In the genomic region with DNA sequence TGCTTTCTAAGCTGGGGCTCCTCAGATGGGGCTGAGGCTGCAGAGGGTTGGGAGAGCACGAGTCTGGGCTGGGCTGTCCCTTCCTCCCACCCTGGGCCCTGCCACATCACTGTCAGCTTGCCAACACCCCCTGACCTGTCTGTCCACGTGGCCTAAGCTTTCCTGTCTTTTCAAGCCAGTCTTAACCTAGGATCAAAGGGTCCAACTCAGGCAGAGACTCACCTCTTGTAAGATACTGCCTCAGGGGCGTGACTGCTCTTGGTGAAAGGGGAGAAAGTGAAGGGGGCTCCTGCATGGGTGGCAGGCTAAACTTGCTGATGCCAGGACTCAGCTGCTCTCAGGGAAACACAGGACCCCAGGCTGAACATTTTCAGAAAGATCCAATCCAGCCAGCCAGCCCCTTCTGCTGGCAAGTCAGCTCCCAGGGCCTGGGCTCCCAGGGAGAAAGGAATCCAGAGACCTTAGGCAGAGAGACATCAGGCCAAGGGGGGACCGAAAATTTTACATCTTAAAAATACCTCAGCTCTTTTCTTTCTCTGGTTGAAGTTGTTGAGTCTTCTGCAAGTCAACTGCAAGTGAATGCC, we compare ENCODE assay signal across 15 cellular contexts.
DNase-seq lines count a peak whose midpoint lies in the region; ATAC-seq and TF ChIP-seq lines count a peak whose summit lies in the region.
"Had no signal": no experiment of that assay in that cellular context is flagged by ENCODE, and none has a peak within 500 bp of the region (broad histone marks: within the 10 kb centered on the region; RNA-seq: fewer than 3 reads in every experiment).

No MANE protein-coding gene starts in this region.

- H4K91ac ChIP-seq in mesenchymal stem cell (ENCODE audit: low read length), result peak overlapping the region; percentile 35

- H3K23ac ChIP-seq in mesenchymal stem cell (ENCODE audit: low read length in 2 of 2), result no peak overlapping the region

- no peak overlapping the region for H3K14ac ChIP-seq in mesenchymal stem cell (ENCODE audit: low read length in 2 of 2)

- H3K9ac ChIP-seq in mesenchymal stem cell (ENCODE audit: low read length), result peak overlapping the region; percentile 54

- H2BK12ac ChIP-seq in mesenchymal stem cell (ENCODE audit: low read length in 2 of 2), result peak overlapping the region; percentile 8 to 22

- H3K4me1 ChIP-seq in mesenchymal stem cell (ENCODE audit: control insufficient read depth, insufficient read depth, low read depth, low read length), result peaks cover 26% of the 10 kb centered on the region
- H3K4me1 ChIP-seq in psoas muscle, result peaks cover 10% of the 10 kb centered on the region

- peak overlapping the region in 1 of 2 experiments; percentile 61 for H3K4ac ChIP-seq in mesenchymal stem cell (ENCODE audit: low read depth in 1 of 2, low read length in 2 of 2)

- peaks cover 0 to 16% of the 10 kb centered on the region in 2 experiments for H3K27me3 ChIP-seq in mesenchymal stem cell (ENCODE audit: control insufficient read depth in 1 of 2, insufficient read depth in 1 of 2, low read length in 2 of 2)
- H3K27me3 ChIP-seq in psoas muscle (ENCODE audit: insufficient read depth in 3 of 3, low read length in 2 of 3), result no peaks in the 10 kb centered on the region
- H3K27me3 ChIP-seq: right atrium auricular region had no signal

- H3K9me3 ChIP-seq in T-helper 17 cell (ENCODE audit: control insufficient read depth, low read length, poor library complexity, severe bottlenecking) (no peaks in the 10 kb centered on the region), mesenchymal stem cell (ENCODE audit: control insufficient read depth, low read length) (no peaks in the 10 kb centered on the region), psoas muscle (no peaks in the 10 kb centered on the region)
- H3K9me3 ChIP-seq: right atrium auricular region had no signal

- no peak for TF ChIP-seq CTCF in psoas muscle (IDR thresholded peaks at IDR 0.05)

- no peaks in the 10 kb centered on the region for H3K27me3 Mint-ChIP-seq in activated CD4-positive, alpha-beta T cell treated with anti-CD3 and anti-CD28 coated beads, Interleukin-2, amount 10 ng/mL, durations not matched to agents 24 days and 14 days
- H3K27me3 Mint-ChIP-seq in activated CD4-positive, alpha-beta T cell treated with anti-CD3 and anti-CD28 coated beads, Interleukin-2, amount 10 ng/mL, durations not matched to agents 7 days and 5 days, result no peaks in the 10 kb centered on the region
- no peaks in the 10 kb centered on the region for H3K27me3 Mint-ChIP-seq in T-helper 17 cell
- peaks cover 32 to 48% of the 10 kb centered on the region in 2 donors for H3K27me3 Mint-ChIP-seq in stimulated activated naive B cell treated with anti-CD40 and anti-IgM and Interleukin-4, amounts not matched to agents 10 μg/mL and 1 μg/mL and 100 μg/mL, for 72 hours

- H3K9me3 Mint-ChIP-seq in activated CD4-positive, alpha-beta T cell treated with anti-CD3 and anti-CD28 coated beads, Interleukin-2, amount 10 ng/mL, durations not matched to agents 24 days and 14 days, result peaks cover 6% of the 10 kb centered on the region
- peaks cover 8% of the 10 kb centered on the region for H3K9me3 Mint-ChIP-seq in activated CD4-positive, alpha-beta T cell treated with anti-CD3 and anti-CD28 coated beads, Interleukin-2, amount 10 ng/mL, durations not matched to agents 7 days and 5 days
- peaks cover 3 to 4% of the 10 kb centered on the region in 2 donors for H3K9me3 Mint-ChIP-seq in stimulated activated naive B cell treated with anti-CD40 and anti-IgM and Interleukin-4, amounts not matched to agents 10 μg/mL and 1 μg/mL and 100 μg/mL, for 72 hours
- H3K9me3 Mint-ChIP-seq: neural crest cell had no signal

- no peak overlapping the region for H2AK5ac ChIP-seq in mesenchymal stem cell (ENCODE audit: low read length, severe bottlenecking)

- H3K4me1 Mint-ChIP-seq in activated CD4-positive, alpha-beta T cell treated with anti-CD3 and anti-CD28 coated beads, Interleukin-2, amount 10 ng/mL, durations not matched to agents 24 days and 14 days, result peaks cover 59% of the 10 kb centered on the region
- H3K4me1 Mint-ChIP-seq in activated CD4-positive, alpha-beta T cell treated with anti-CD3 and anti-CD28 coated beads, Interleukin-2, amount 10 ng/mL, durations not matched to agents 7 days and 5 days, result peaks cover 56% of the 10 kb centered on the region
- peaks cover 54% of the 10 kb centered on the region for H3K4me1 Mint-ChIP-seq in T-helper 17 cell
- peaks cover 61 to 82% of the 10 kb centered on the region in 2 donors for H3K4me1 Mint-ChIP-seq in stimulated activated naive B cell treated with anti-CD40 and anti-IgM and Interleukin-4, amounts not matched to agents 10 μg/mL and 1 μg/mL and 100 μg/mL, for 72 hours

- intact Hi-C loops in activated CD4-positive, alpha-beta T cell treated with anti-CD3 and anti-CD28 coated beads, Interleukin-2, amount 10 ng/mL, durations not matched to agents 24 days and 14 days (cut with micrococcal nuclease), result no loop called here
- intact Hi-C loops in psoas muscle (cut with DNase I), result no loop called here

- H3K27ac ChIP-seq in mesenchymal stem cell (ENCODE audit: low read length, poor library complexity, severe bottlenecking), result no peak overlapping the region
- no peak overlapping the region for H3K27ac ChIP-seq in substantia nigra (ENCODE audit: low read depth, low read length, poor library complexity, severe bottlenecking)
- H3K27ac ChIP-seq in psoas muscle, result no peak overlapping the region
- H3K27ac ChIP-seq: PC-9, right atrium auricular region had no signal

- H3K79me1 ChIP-seq in mesenchymal stem cell (replicated peaks; ENCODE audit: low read length, poor library complexity, severe bottlenecking), result no peaks in the 10 kb centered on the region

- no peak overlapping the region for H2AFZ ChIP-seq in mesenchymal stem cell (ENCODE audit: low read depth, low read length)
- H2AFZ ChIP-seq: PC-9 had no signal

- H2BK120ac ChIP-seq in mesenchymal stem cell (ENCODE audit: low read depth, low read length), result no peak overlapping the region

- 82% methylated on average over 3 of the region's 4 CpGs for WGBS in mesenchymal stem cell
- WGBS in psoas muscle, 3 donors, result 78 to 86% (median 82%) methylated on average over 4 of the region's 4 CpGs

- ATAC-seq in T-helper 17 cell (no peak), psoas muscle (no peak)
- ATAC-seq in stimulated activated naive B cell treated with anti-CD40 and anti-IgM and Interleukin-4, amounts not matched to agents 10 μg/mL and 1 μg/mL and 100 μg/mL, for 72 hours (replicated peaks), result no peak

- H3K36me3 ChIP-seq in mesenchymal stem cell (ENCODE audit: control insufficient read depth in 1 of 2, insufficient read depth in 2 of 2, low read depth in 1 of 2, low read length in 2 of 2) (no peaks in the 10 kb centered on the region), psoas muscle (ENCODE audit: insufficient read depth in 1 of 2, low read depth in 1 of 2) (no peaks in the 10 kb centered on the region)
- H3K36me3 ChIP-seq: right atrium auricular region had no signal

- H3K36me3 Mint-ChIP-seq in activated CD4-positive, alpha-beta T cell treated with anti-CD3 and anti-CD28 coated beads, Interleukin-2, amount 10 ng/mL, durations not matched to agents 24 days and 14 days (ENCODE audit: low read depth), result no peaks in the 10 kb centered on the region
- no peaks in the 10 kb centered on the region for H3K36me3 Mint-ChIP-seq in activated CD4-positive, alpha-beta T cell treated with anti-CD3 and anti-CD28 coated beads, Interleukin-2, amount 10 ng/mL, durations not matched to agents 7 days and 5 days (ENCODE audit: low read depth)
- H3K36me3 Mint-ChIP-seq in T-helper 17 cell (ENCODE audit: low read depth), result no peaks in the 10 kb centered on the region
- H3K36me3 Mint-ChIP-seq in stimulated activated naive B cell treated with anti-CD40 and anti-IgM and Interleukin-4, amounts not matched to agents 10 μg/mL and 1 μg/mL and 100 μg/mL, for 72 hours, result peaks cover 6 to 9% of the 10 kb centered on the region in 2 donors

- no peak for DNase-seq in activated CD4-positive, alpha-beta T cell treated with anti-CD3 and anti-CD28 coated beads, Interleukin-2, amount 10 ng/mL, durations not matched to agents 24 days and 14 days
- no peak for DNase-seq in activated CD4-positive, alpha-beta T cell treated with anti-CD3 and anti-CD28 coated beads, Interleukin-2, amount 10 ng/mL, durations not matched to agents 7 days and 5 days
- no peak for DNase-seq in T-helper 17 cell
- no peak for DNase-seq in mesenchymal stem cell
- DNase-seq in stimulated activated naive B cell treated with anti-CD40 and anti-IgM and Interleukin-4, amounts not matched to agents 10 μg/mL and 1 μg/mL and 100 μg/mL, for 72 hours, result no peak
- DNase-seq in UCSD-AML1 (lab: John Stamatoyannopoulos, UW; ENCODE audit: unreplicated experiment), result no peak
- DNase-seq in substantia nigra (lab: John Stamatoyannopoulos, UW), result no peak
- DNase-seq in psoas muscle, result no peak
- DNase-seq: activated CD4-positive, alpha-beta T cell treated with anti-CD3 and anti-CD28 coated beads, Interleukin-2, amount 50 U/mL, for 1 hour; MV-4-11; NCI-H2081; NCI-H526 treated with DMSO at 0.1 percent for 48 hours; PC-9 had no signal

- no peak overlapping the region for H3K4me3 Mint-ChIP-seq in activated CD4-positive, alpha-beta T cell treated with anti-CD3 and anti-CD28 coated beads, Interleukin-2, amount 10 ng/mL, durations not matched to agents 24 days and 14 days
- no peak overlapping the region for H3K4me3 Mint-ChIP-seq in activated CD4-positive, alpha-beta T cell treated with anti-CD3 and anti-CD28 coated beads, Interleukin-2, amount 10 ng/mL, durations not matched to agents 7 days and 5 days
- no peak overlapping the region for H3K4me3 Mint-ChIP-seq in T-helper 17 cell
- H3K4me3 Mint-ChIP-seq in stimulated activated naive B cell treated with anti-CD40 and anti-IgM and Interleukin-4, amounts not matched to agents 10 μg/mL and 1 μg/mL and 100 μg/mL, for 72 hours, result no peak overlapping the region
- H3K4me3 Mint-ChIP-seq: neural crest cell had no signal

- H2BK15ac ChIP-seq in mesenchymal stem cell (ENCODE audit: low read depth, poor library complexity, severe bottlenecking), result peak overlapping the region; percentile 53

- H3K4me3 ChIP-seq in mesenchymal stem cell (ENCODE audit: insufficient read depth in 1 of 2, low read depth in 1 of 2, low read length in 2 of 2) (no peak overlapping the region), psoas muscle (no peak overlapping the region)
- H3K4me3 ChIP-seq: PC-9, right atrium auricular region had no signal

- peak overlapping the region; percentile 76 for H3K27ac Mint-ChIP-seq in activated CD4-positive, alpha-beta T cell treated with anti-CD3 and anti-CD28 coated beads, Interleukin-2, amount 10 ng/mL, durations not matched to agents 24 days and 14 days
- no peak overlapping the region for H3K27ac Mint-ChIP-seq in activated CD4-positive, alpha-beta T cell treated with anti-CD3 and anti-CD28 coated beads, Interleukin-2, amount 10 ng/mL, durations not matched to agents 7 days and 5 days
- peak overlapping the region; percentile 98 for H3K27ac Mint-ChIP-seq in T-helper 17 cell
- peak overlapping the region; percentile 56 for H3K27ac Mint-ChIP-seq in stimulated activated naive B cell treated with anti-CD40 and anti-IgM and Interleukin-4, amounts not matched to agents 10 μg/mL and 1 μg/mL and 100 μg/mL, for 72 hours

- peak overlapping the region; percentile 9 to 41 for H3K18ac ChIP-seq in mesenchymal stem cell (ENCODE audit: low read depth in 1 of 2, low read length in 2 of 2)

- POLR2A ChIA-PET in activated CD4-positive, alpha-beta T cell treated with anti-CD3 and anti-CD28 coated beads, Interleukin-2, amount 10 ng/mL, durations not matched to agents 7 days and 5 days (lab: Charles Lee), result interaction anchor here (0.5 kb wide), 1 partner anchor 16 kb away, joined by 4 read pairs; no protein-coding TSS in a partner anchor

- no peak overlapping the region for H3K4me2 ChIP-seq in mesenchymal stem cell (ENCODE audit: low read length, poor library complexity, severe bottlenecking)
- H3K4me2 ChIP-seq: PC-9 had no signal

- CTCF ChIA-PET in activated CD4-positive, alpha-beta T cell treated with anti-CD3 and anti-CD28 coated beads, Interleukin-2, amount 10 ng/mL, durations not matched to agents 7 days and 5 days (lab: Charles Lee), result interaction anchor here (0.8 to 3.1 kb wide), 6 partner anchors 8 to 62 kb away, joined by 3 to 21 read pairs (median 4); no protein-coding TSS in a partner anchor

- H4K8ac ChIP-seq in mesenchymal stem cell (ENCODE audit: low read length), result no peak overlapping the region

- H2BK5ac ChIP-seq in mesenchymal stem cell (ENCODE audit: low read depth, low read length, poor library complexity, severe bottlenecking), result no peak overlapping the region
